Comparison of ENCODE assay signal across 1 cellular context in genomic region chr11:70783356-70783755, GRCh38.
TF ChIP-seq lines count a peak whose summit lies in the region.

No MANE protein-coding gene starts in this region.

TF ChIP-seq in SK-N-SH, 30 proteins besides CTCF, POLR2A, EP300 and RAD21 (continued from another document):
- TF ChIP-seq MXI1 (IDR thresholded peaks at IDR 0.05; ENCODE audit: low read depth, low read length), result no peak
TF ChIP-seq in SK-N-SH: peak in this region for 0.
